1 cellular context compared by ENCODE assay signal in the genomic region with DNA sequence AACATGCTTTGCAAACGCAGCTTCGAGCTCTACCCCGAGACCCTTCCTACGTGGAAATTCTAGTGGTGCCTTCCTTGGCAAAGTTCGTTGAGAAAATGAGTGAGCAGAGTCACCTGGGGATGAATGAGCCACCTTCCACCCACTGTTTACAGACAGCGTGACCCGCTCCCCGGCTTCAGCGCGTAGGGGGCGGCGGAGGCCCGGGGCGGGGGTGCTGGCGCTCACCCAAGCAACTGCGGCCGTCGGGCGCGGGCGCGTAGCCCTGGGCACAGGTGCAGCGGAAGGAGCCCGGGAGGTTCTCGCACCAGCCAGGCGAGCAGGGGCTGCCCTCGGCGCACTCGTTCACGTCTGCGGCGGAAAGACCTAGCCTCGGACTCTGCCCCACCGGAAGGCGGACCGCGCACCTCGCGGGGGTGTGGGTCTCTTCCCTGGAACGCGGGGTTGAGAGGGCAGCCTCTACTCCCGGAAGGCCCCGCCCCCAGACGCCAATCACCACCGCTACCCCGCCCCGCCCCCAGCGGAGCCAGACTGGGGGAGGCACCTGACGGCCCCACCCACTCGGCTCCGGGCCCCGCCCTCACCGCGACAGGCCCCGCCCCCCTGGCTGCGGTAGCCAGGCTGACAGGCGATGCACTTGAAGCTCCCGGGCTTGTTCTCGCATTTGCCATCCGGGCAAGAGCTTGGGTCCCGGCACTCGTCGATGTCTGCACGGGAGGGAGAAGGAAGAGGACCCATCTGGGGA.
TF ChIP-seq lines count a peak whose summit lies in the region.

No MANE protein-coding gene starts in this region.

TF ChIP-seq in K562, 482 proteins besides CTCF, POLR2A, EP300 and RAD21 (continued from another document and continues in another):
- TF ChIP-seq CBX5 (IDR thresholded peaks at IDR 0.05; ENCODE audit: borderline replicate concordance, low read depth), result no peak
- no peak for TF ChIP-seq RHOXF2B (CRISPR knock-in tag; conservative IDR thresholded peaks at IDR 0.05)
- no peak for TF ChIP-seq ARID3A (IDR thresholded peaks at IDR 0.05; ENCODE audit: borderline replicate concordance, low read depth, low read length)
- no peak for TF ChIP-seq SLC30A9 (CRISPR knock-in tag; IDR thresholded peaks at IDR 0.05)
- TF ChIP-seq ZNF778 (CRISPR knock-in tag; IDR thresholded peaks at IDR 0.05), result no peak
- TF ChIP-seq KLF13 (tag; IDR thresholded peaks at IDR 0.05; ENCODE audit: borderline replicate concordance, low read depth), result no peak
- no peak for TF ChIP-seq NFIX (CRISPR knock-in tag; IDR thresholded peaks at IDR 0.05; ENCODE audit: low read depth)
- no peak for TF ChIP-seq FOXJ3 (CRISPR knock-in tag; IDR thresholded peaks at IDR 0.05)
- TF ChIP-seq MTF1 (CRISPR knock-in tag; IDR thresholded peaks at IDR 0.05; ENCODE audit: borderline replicate concordance), result no peak
- no peak for TF ChIP-seq ZKSCAN8 (CRISPR knock-in tag; IDR thresholded peaks at IDR 0.05)
- TF ChIP-seq FOXK1 (CRISPR knock-in tag; IDR thresholded peaks at IDR 0.05; ENCODE audit: borderline replicate concordance), result no peak
- peak; percentile 73 to 90 for TF ChIP-seq MAZ (CRISPR knock-in tag; conservative IDR thresholded peaks at IDR 0.05 in 1 of 2, IDR thresholded peaks at IDR 0.05 in 1 of 2)
- TF ChIP-seq RBM25 (IDR thresholded peaks at IDR 0.05; ENCODE audit: low read depth, low read length, severe bottlenecking), result no peak
- TF ChIP-seq, protein P1, sequence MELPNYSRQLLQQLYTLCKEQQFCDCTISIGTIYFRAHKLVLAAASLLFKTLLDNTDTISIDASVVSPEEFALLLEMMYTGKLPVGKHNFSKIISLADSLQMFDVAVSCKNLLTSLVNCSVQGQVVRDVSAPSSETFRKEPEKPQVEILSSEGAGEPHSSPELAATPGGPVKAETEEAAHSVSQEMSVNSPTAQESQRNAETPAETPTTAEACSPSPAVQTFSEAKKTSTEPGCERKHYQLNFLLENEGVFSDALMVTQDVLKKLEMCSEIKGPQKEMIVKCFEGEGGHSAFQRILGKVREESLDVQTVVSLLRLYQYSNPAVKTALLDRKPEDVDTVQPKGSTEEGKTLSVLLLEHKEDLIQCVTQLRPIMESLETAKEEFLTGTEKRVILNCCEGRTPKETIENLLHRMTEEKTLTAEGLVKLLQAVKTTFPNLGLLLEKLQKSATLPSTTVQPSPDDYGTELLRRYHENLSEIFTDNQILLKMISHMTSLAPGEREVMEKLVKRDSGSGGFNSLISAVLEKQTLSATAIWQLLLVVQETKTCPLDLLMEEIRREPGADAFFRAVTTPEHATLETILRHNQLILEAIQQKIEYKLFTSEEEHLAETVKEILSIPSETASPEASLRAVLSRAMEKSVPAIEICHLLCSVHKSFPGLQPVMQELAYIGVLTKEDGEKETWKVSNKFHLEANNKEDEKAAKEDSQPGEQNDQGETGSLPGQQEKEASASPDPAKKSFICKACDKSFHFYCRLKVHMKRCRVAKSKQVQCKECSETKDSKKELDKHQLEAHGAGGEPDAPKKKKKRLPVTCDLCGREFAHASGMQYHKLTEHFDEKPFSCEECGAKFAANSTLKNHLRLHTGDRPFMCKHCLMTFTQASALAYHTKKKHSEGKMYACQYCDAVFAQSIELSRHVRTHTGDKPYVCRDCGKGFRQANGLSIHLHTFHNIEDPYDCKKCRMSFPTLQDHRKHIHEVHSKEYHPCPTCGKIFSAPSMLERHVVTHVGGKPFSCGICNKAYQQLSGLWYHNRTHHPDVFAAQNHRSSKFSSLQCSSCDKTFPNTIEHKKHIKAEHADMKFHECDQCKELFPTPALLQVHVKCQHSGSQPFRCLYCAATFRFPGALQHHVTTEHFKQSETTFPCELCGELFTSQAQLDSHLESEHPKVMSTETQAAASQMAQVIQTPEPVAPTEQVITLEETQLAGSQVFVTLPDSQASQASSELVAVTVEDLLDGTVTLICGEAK (IDR thresholded peaks at IDR 0.05), result peak; percentile 50; the same call in 1 of the 2 replicates
- TF ChIP-seq, protein P1 (CRISPR knock-in tag; IDR thresholded peaks at IDR 0.05), result no peak
- 0 out of 2 replicates have a peak, but pooled peaks have one; percentile 24 for TF ChIP-seq TARDBP (IDR thresholded peaks at IDR 0.05)
- no peak for TF ChIP-seq NFE2 (IDR thresholded peaks at IDR 0.05; ENCODE audit: low read depth)
- TF ChIP-seq PHB2 (IDR thresholded peaks at IDR 0.05; ENCODE audit: low read depth), result no peak
- no peak for TF ChIP-seq ZFPM2 (CRISPR knock-in tag; IDR thresholded peaks at IDR 0.05)
- TF ChIP-seq ZNF165 (CRISPR knock-in tag; IDR thresholded peaks at IDR 0.05; ENCODE audit: borderline replicate concordance), result peak; percentile 57; the same call in 1 of the 2 replicates
- TF ChIP-seq, protein P2, sequence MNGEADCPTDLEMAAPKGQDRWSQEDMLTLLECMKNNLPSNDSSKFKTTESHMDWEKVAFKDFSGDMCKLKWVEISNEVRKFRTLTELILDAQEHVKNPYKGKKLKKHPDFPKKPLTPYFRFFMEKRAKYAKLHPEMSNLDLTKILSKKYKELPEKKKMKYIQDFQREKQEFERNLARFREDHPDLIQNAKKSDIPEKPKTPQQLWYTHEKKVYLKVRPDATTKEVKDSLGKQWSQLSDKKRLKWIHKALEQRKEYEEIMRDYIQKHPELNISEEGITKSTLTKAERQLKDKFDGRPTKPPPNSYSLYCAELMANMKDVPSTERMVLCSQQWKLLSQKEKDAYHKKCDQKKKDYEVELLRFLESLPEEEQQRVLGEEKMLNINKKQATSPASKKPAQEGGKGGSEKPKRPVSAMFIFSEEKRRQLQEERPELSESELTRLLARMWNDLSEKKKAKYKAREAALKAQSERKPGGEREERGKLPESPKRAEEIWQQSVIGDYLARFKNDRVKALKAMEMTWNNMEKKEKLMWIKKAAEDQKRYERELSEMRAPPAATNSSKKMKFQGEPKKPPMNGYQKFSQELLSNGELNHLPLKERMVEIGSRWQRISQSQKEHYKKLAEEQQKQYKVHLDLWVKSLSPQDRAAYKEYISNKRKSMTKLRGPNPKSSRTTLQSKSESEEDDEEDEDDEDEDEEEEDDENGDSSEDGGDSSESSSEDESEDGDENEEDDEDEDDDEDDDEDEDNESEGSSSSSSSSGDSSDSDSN (IDR thresholded peaks at IDR 0.05; ENCODE audit: borderline replicate concordance in 1 of 2, low read depth in 2 of 2, low read length in 2 of 2), result no peak
- no peak for TF ChIP-seq YBX1 (IDR thresholded peaks at IDR 0.05)
- TF ChIP-seq ATF7 (IDR thresholded peaks at IDR 0.05), result no peak
- no peak for TF ChIP-seq ZNF217 (CRISPR knock-in tag; IDR thresholded peaks at IDR 0.05)
- TF ChIP-seq, protein P3, sequence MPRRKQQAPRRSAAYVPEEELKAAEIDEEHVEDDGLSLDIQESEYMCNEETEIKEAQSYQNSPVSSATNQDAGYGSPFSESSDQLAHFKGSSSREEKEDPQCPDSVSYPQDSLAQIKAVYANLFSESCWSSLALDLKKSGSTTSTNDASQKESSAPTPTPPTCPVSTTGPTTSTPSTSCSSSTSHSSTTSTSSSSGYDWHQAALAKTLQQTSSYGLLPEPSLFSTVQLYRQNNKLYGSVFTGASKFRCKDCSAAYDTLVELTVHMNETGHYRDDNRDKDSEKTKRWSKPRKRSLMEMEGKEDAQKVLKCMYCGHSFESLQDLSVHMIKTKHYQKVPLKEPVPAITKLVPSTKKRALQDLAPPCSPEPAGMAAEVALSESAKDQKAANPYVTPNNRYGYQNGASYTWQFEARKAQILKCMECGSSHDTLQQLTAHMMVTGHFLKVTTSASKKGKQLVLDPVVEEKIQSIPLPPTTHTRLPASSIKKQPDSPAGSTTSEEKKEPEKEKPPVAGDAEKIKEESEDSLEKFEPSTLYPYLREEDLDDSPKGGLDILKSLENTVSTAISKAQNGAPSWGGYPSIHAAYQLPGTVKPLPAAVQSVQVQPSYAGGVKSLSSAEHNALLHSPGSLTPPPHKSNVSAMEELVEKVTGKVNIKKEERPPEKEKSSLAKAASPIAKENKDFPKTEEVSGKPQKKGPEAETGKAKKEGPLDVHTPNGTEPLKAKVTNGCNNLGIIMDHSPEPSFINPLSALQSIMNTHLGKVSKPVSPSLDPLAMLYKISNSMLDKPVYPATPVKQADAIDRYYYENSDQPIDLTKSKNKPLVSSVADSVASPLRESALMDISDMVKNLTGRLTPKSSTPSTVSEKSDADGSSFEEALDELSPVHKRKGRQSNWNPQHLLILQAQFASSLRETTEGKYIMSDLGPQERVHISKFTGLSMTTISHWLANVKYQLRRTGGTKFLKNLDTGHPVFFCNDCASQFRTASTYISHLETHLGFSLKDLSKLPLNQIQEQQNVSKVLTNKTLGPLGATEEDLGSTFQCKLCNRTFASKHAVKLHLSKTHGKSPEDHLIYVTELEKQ (CRISPR knock-in tag; IDR thresholded peaks at IDR 0.05), result no peak
- no peak for TF ChIP-seq E2F3 (CRISPR knock-in tag; IDR thresholded peaks at IDR 0.05)
- TF ChIP-seq SRF (CRISPR knock-in tag; IDR thresholded peaks at IDR 0.05), result peak in 1 of 2 experiments; percentile 29; a peak in 1 of 4 replicates
- TF ChIP-seq DIDO1 (tag; IDR thresholded peaks at IDR 0.05; ENCODE audit: low read depth), result no peak
- TF ChIP-seq, protein P4, sequence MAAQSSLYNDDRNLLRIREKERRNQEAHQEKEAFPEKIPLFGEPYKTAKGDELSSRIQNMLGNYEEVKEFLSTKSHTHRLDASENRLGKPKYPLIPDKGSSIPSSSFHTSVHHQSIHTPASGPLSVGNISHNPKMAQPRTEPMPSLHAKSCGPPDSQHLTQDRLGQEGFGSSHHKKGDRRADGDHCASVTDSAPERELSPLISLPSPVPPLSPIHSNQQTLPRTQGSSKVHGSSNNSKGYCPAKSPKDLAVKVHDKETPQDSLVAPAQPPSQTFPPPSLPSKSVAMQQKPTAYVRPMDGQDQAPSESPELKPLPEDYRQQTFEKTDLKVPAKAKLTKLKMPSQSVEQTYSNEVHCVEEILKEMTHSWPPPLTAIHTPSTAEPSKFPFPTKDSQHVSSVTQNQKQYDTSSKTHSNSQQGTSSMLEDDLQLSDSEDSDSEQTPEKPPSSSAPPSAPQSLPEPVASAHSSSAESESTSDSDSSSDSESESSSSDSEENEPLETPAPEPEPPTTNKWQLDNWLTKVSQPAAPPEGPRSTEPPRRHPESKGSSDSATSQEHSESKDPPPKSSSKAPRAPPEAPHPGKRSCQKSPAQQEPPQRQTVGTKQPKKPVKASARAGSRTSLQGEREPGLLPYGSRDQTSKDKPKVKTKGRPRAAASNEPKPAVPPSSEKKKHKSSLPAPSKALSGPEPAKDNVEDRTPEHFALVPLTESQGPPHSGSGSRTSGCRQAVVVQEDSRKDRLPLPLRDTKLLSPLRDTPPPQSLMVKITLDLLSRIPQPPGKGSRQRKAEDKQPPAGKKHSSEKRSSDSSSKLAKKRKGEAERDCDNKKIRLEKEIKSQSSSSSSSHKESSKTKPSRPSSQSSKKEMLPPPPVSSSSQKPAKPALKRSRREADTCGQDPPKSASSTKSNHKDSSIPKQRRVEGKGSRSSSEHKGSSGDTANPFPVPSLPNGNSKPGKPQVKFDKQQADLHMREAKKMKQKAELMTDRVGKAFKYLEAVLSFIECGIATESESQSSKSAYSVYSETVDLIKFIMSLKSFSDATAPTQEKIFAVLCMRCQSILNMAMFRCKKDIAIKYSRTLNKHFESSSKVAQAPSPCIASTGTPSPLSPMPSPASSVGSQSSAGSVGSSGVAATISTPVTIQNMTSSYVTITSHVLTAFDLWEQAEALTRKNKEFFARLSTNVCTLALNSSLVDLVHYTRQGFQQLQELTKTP (IDR thresholded peaks at IDR 0.05; ENCODE audit: low read depth in 1 of 2, partially characterized antibody in 2 of 2), result no peak
- TF ChIP-seq ZNF551 (CRISPR knock-in tag; IDR thresholded peaks at IDR 0.05), result no peak
- TF ChIP-seq CC2D1A (IDR thresholded peaks at IDR 0.05), result no peak
- TF ChIP-seq EHMT2 (IDR thresholded peaks at IDR 0.05), result no peak
- no peak for TF ChIP-seq PCBP1 (IDR thresholded peaks at IDR 0.05; ENCODE audit: low read depth, low read length, poor library complexity, severe bottlenecking)
- TF ChIP-seq NR0B1 (IDR thresholded peaks at IDR 0.05; ENCODE audit: partially characterized antibody), result no peak
- TF ChIP-seq GATAD2A (IDR thresholded peaks at IDR 0.05), result peak; percentile 53; the same call in 1 of the 2 replicates
- no peak for TF ChIP-seq ZNF444 (CRISPR knock-in tag; IDR thresholded peaks at IDR 0.05)
